ENCODE assay signal across 31 cellular contexts in genomic region chr7:46955526-46955925, GRCh38.
"Had no signal": no experiment of that assay in that cellular context is flagged by ENCODE, and none has a peak within 500 bp of the region (broad histone marks: within the 10 kb centered on the region; RNA-seq: fewer than 3 reads in every experiment).

No MANE protein-coding gene starts in this region.

- H3K4me3 ChIP-seq: colonic mucosa, heart left ventricle had no signal

- H3K27ac ChIP-seq: colonic mucosa, heart left ventricle had no signal

- FAIRE-seq: astrocyte had no signal

- H3K27ac Mint-ChIP-seq: activated CD4-positive, alpha-beta memory T cell treated with anti-CD3 and anti-CD28 coated beads for 36 hours; activated CD4-positive, alpha-beta T cell treated with anti-CD3 and anti-CD28 coated beads for 36 hours; activated CD4-positive, alpha-beta T cell treated with anti-CD3 and anti-CD28 coated beads, Interleukin-2, amount 10 ng/mL, durations not matched to agents 24 days and 14 days; activated CD8-positive, alpha-beta memory T cell treated with anti-CD3 and anti-CD28 coated beads, Interleukin-2, amount 10 ng/mL, durations not matched to agents 7 days and 5 days; activated CD8-positive, alpha-beta T cell treated with anti-CD3 and anti-CD28 coated beads, Interleukin-2, amount 10 ng/mL, durations not matched to agents 7 days and 5 days; activated naive CD4-positive, alpha-beta T cell treated with anti-CD3 and anti-CD28 coated beads, Interleukin-2, amount 10 ng/mL, durations not matched to agents 7 days and 5 days; activated naive CD4-positive, alpha-beta T cell treated with anti-CD3 and anti-CD28 coated beads, Interleukin-2, amount 50 U/mL, for 72 hours; activated naive CD8-positive, alpha-beta T cell treated with anti-CD3 and anti-CD28 coated beads, Interleukin-2, amount 10 ng/mL, durations not matched to agents 7 days and 5 days; activated T-helper 1 cell treated with anti-CD3 and anti-CD28 coated beads, Interleukin-12 subunit alpha, Interleukin-12 subunit beta, Interleukin-2, Interleukin-4 antibody, amounts not matched to agents 30 ng/mL and 10 ng/mL and 1 ng/mL, durations not matched to agents 14 hours and 24 hours and 36 hours; activated T-helper 2 cell treated with anti-CD3 and anti-CD28 coated beads, Interferon-gamma antibody, Interleukin-2, Interleukin-4, amounts not matched to agents 10 μg/mL and 5 μg/mL and 100 μg/mL, durations not matched to agents 14 hours and 24 hours and 36 hours; T-helper 17 cell; T-helper 2 cell treated with Interferon-gamma antibody and Interleukin-4, amounts not matched to agents 5 μg/mL and 100 μg/mL, for 36 hours had no signal

- H3K27me3 ChIP-seq: colonic mucosa, heart left ventricle had no signal

- H3K9me3 ChIP-seq: colonic mucosa had no signal

- H3K4me1 Mint-ChIP-seq: activated CD4-positive, alpha-beta T cell treated with anti-CD3 and anti-CD28 coated beads for 36 hours; activated CD4-positive, alpha-beta T cell treated with anti-CD3 and anti-CD28 coated beads, Interleukin-2, amount 10 ng/mL, durations not matched to agents 24 days and 14 days; activated CD8-positive, alpha-beta memory T cell treated with anti-CD3 and anti-CD28 coated beads, Interleukin-2, amount 10 ng/mL, durations not matched to agents 7 days and 5 days; activated naive CD4-positive, alpha-beta T cell treated with anti-CD3 and anti-CD28 coated beads, Interleukin-2, amount 10 ng/mL, durations not matched to agents 7 days and 5 days; activated naive CD8-positive, alpha-beta T cell treated with anti-CD3 and anti-CD28 coated beads, Interleukin-2, amount 10 ng/mL, durations not matched to agents 7 days and 5 days; T-helper 17 cell had no signal

- H3K9me3 Mint-ChIP-seq: activated CD4-positive, alpha-beta T cell treated with anti-CD3 and anti-CD28 coated beads, Interleukin-2, amount 10 ng/mL, durations not matched to agents 24 days and 14 days; activated naive CD8-positive, alpha-beta T cell treated with anti-CD3 and anti-CD28 coated beads, Interleukin-2, amount 10 ng/mL, durations not matched to agents 7 days and 5 days had no signal

- DNase-seq: activated CD4-positive, alpha-beta memory T cell treated with anti-CD3 and anti-CD28 coated beads for 36 hours; activated CD4-positive, alpha-beta T cell treated with anti-CD3 and anti-CD28 coated beads for 36 hours; activated CD4-positive, alpha-beta T cell treated with anti-CD3 and anti-CD28 coated beads, Interleukin-2, amount 10 ng/mL, durations not matched to agents 24 days and 14 days; activated CD4-positive, CD25-positive, alpha-beta regulatory T cell; activated CD4-positive, CD25-positive, alpha-beta regulatory T cell treated with anti-CD3 and anti-CD28 coated beads, Interleukin-2, amount 50 U/mL, for 72 hours; activated CD8-positive, alpha-beta memory T cell treated with anti-CD3 and anti-CD28 coated beads, Interleukin-2, amount 10 ng/mL, durations not matched to agents 7 days and 5 days; activated CD8-positive, alpha-beta memory T cell treated with anti-CD3 and anti-CD28 coated beads, Interleukin-2, amount 50 U/mL, for 4 hours; activated CD8-positive, alpha-beta T cell treated with anti-CD3 and anti-CD28 coated beads, Interleukin-2, amount 10 ng/mL, durations not matched to agents 7 days and 5 days; activated gamma-delta T cell; activated naive CD4-positive, alpha-beta T cell; activated naive CD4-positive, alpha-beta T cell treated with anti-CD3 and anti-CD28 coated beads, Interleukin-2, amount 10 ng/mL, durations not matched to agents 7 days and 5 days; activated naive CD8-positive, alpha-beta T cell treated with anti-CD3 and anti-CD28 coated beads, Interleukin-2, amount 10 ng/mL, durations not matched to agents 7 days and 5 days; activated T-cell treated with anti-CD3 and anti-CD28 coated beads, Interleukin-2, amount 50 U/mL, for 1 hour; activated T-cell treated with anti-CD3 and anti-CD28 coated beads, Interleukin-2, amount 50 U/mL, for 48 hours; amniotic stem cell; anterior cingulate cortex; caudate nucleus; cerebellar nuclear complex; colonic mucosa; effector CD8-positive, alpha-beta T cell; foreskin melanocyte; glutamatergic neuron; heart left ventricle; T-helper 1 cell; T-helper 17 cell; T1000 had no signal

- H3K4me3 Mint-ChIP-seq: activated CD4-positive, alpha-beta memory T cell treated with anti-CD3 and anti-CD28 coated beads for 36 hours; activated CD4-positive, alpha-beta T cell treated with anti-CD3 and anti-CD28 coated beads for 36 hours; activated CD4-positive, alpha-beta T cell treated with anti-CD3 and anti-CD28 coated beads, Interleukin-2, amount 10 ng/mL, durations not matched to agents 24 days and 14 days; activated CD8-positive, alpha-beta memory T cell treated with anti-CD3 and anti-CD28 coated beads, Interleukin-2, amount 10 ng/mL, durations not matched to agents 7 days and 5 days; activated CD8-positive, alpha-beta T cell treated with anti-CD3 and anti-CD28 coated beads, Interleukin-2, amount 10 ng/mL, durations not matched to agents 7 days and 5 days; activated naive CD4-positive, alpha-beta T cell treated with anti-CD3 and anti-CD28 coated beads, Interleukin-2, amount 10 ng/mL, durations not matched to agents 7 days and 5 days; activated naive CD8-positive, alpha-beta T cell treated with anti-CD3 and anti-CD28 coated beads, Interleukin-2, amount 10 ng/mL, durations not matched to agents 7 days and 5 days; activated T-helper 1 cell treated with anti-CD3 and anti-CD28 coated beads, Interleukin-12 subunit alpha, Interleukin-12 subunit beta, Interleukin-2, Interleukin-4 antibody, amounts not matched to agents 30 ng/mL and 10 ng/mL and 1 ng/mL, durations not matched to agents 14 hours and 24 hours and 36 hours; T-helper 17 cell; T-helper 2 cell treated with Interferon-gamma antibody and Interleukin-4, amounts not matched to agents 5 μg/mL and 100 μg/mL, for 36 hours had no signal

- H3K36me3 Mint-ChIP-seq: activated CD4-positive, alpha-beta memory T cell treated with anti-CD3 and anti-CD28 coated beads for 36 hours; activated CD8-positive, alpha-beta memory T cell treated with anti-CD3 and anti-CD28 coated beads, Interleukin-2, amount 10 ng/mL, durations not matched to agents 7 days and 5 days; activated naive CD4-positive, alpha-beta T cell treated with anti-CD3 and anti-CD28 coated beads, Interleukin-2, amount 10 ng/mL, durations not matched to agents 7 days and 5 days; activated naive CD4-positive, alpha-beta T cell treated with anti-CD3 and anti-CD28 coated beads, Interleukin-2, amount 50 U/mL, for 72 hours; activated naive CD8-positive, alpha-beta T cell treated with anti-CD3 and anti-CD28 coated beads, Interleukin-2, amount 10 ng/mL, durations not matched to agents 7 days and 5 days had no signal

- H3K36me3 ChIP-seq: colonic mucosa, heart left ventricle had no signal

- H3K27me3 Mint-ChIP-seq: activated CD4-positive, alpha-beta memory T cell treated with anti-CD3 and anti-CD28 coated beads for 36 hours; activated CD4-positive, alpha-beta T cell treated with anti-CD3 and anti-CD28 coated beads for 36 hours; activated CD4-positive, alpha-beta T cell treated with anti-CD3 and anti-CD28 coated beads, Interleukin-2, amount 10 ng/mL, durations not matched to agents 24 days and 14 days; activated CD8-positive, alpha-beta memory T cell treated with anti-CD3 and anti-CD28 coated beads, Interleukin-2, amount 10 ng/mL, durations not matched to agents 7 days and 5 days; activated naive CD4-positive, alpha-beta T cell treated with anti-CD3 and anti-CD28 coated beads, Interleukin-2, amount 10 ng/mL, durations not matched to agents 7 days and 5 days; activated naive CD8-positive, alpha-beta T cell treated with anti-CD3 and anti-CD28 coated beads, Interleukin-2, amount 10 ng/mL, durations not matched to agents 7 days and 5 days; T-helper 17 cell had no signal
